ENCODE assay signal across 9 cellular contexts in genomic region chr3:56976666-56977560, GRCh38.
DNase-seq lines count a peak whose midpoint lies in the region; ATAC-seq and TF ChIP-seq lines count a peak whose summit lies in the region.
"Had no signal": no experiment of that assay in that cellular context is flagged by ENCODE, and none has a peak within 500 bp of the region (broad histone marks: within the 10 kb centered on the region; RNA-seq: fewer than 3 reads in every experiment).

No MANE protein-coding gene starts in this region.

- H3K9me3 Mint-ChIP-seq in type B pancreatic cell, result no peaks in the 10 kb centered on the region

- no peaks in the 10 kb centered on the region for H3K27me3 ChIP-seq in prostate gland (replicated peaks; ENCODE audit: insufficient read depth)

- H3K36me3 ChIP-seq in prostate gland, result no peaks in the 10 kb centered on the region

- no peaks in the 10 kb centered on the region for H3K27me3 Mint-ChIP-seq in type B pancreatic cell

- H3K9me3 ChIP-seq in prostate gland, result no peaks in the 10 kb centered on the region

- DNase-seq in NCI-H2107 treated with DMSO at 0.1 percent for 48 hours (lab: John Stamatoyannopoulos, UW; ENCODE audit: unreplicated experiment) (peak; percentile 18), NCI-H2107 (lab: John Stamatoyannopoulos, UW) (no peak), RPMI8226 (peak; percentile 29), globus pallidus (ENCODE audit: low spot score) (peak; percentile 71), type B pancreatic cell (ENCODE audit: extremely low spot score, unreplicated experiment) (no peak), prostate gland (ENCODE audit: low spot score) (no peak)
- DNase-seq in activated CD4-positive, alpha-beta T cell treated with anti-CD3 and anti-CD28 coated beads, Interleukin-2, amount 50 U/mL, for 1 hour, result no peak
- DNase-seq: OCI-M1 had no signal

- no peak for TF ChIP-seq POLR2A in prostate gland (IDR thresholded peaks at IDR 0.05)

- no peak for ATAC-seq in GM18867 (IDR thresholded peaks at IDR 0.05; ENCODE audit: unreplicated experiment)

- peaks cover 6% of the 10 kb centered on the region for H3K36me3 Mint-ChIP-seq in type B pancreatic cell

- peak overlapping the region; percentile 41 for H3K27ac Mint-ChIP-seq in type B pancreatic cell

- no peaks in the 10 kb centered on the region for H3K4me1 ChIP-seq in prostate gland (replicated peaks)

- no peak overlapping the region for H3K27ac ChIP-seq in prostate gland

- 52% methylated on average over 9 of the region's 9 CpGs for WGBS in prostate gland

- peaks cover 17% of the 10 kb centered on the region for H3K4me1 Mint-ChIP-seq in type B pancreatic cell (ENCODE audit: unreplicated experiment)

- H3K4me3 ChIP-seq in prostate gland, result no peak overlapping the region

- H3K4me3 Mint-ChIP-seq in type B pancreatic cell, result no peak overlapping the region

- intact Hi-C loops in prostate gland (cut with DNase I), result no loop called here

- no peak for TF ChIP-seq CTCF in type B pancreatic cell (conservative IDR thresholded peaks at IDR 0.05)
- no peak for TF ChIP-seq CTCF in prostate gland (IDR thresholded peaks at IDR 0.05)

Comparison
In these comparisons a context has a peak if more than half of its experiments do, and no peak if none do; other contexts are left out.
1. DNase-seq: peak in NCI-H2107 treated with DMSO at 0.1 percent for 48 hours (single experiment), RPMI8226 (single experiment) and globus pallidus (single experiment); none in NCI-H2107 (single experiment), type B pancreatic cell (single experiment), activated CD4-positive, alpha-beta T cell treated with anti-CD3 and anti-CD28 coated beads, Interleukin-2, amount 50 U/mL, for 1 hour (single experiment) and prostate gland (single experiment).